16 cellular contexts compared by ENCODE assay signal in the genomic region with DNA sequence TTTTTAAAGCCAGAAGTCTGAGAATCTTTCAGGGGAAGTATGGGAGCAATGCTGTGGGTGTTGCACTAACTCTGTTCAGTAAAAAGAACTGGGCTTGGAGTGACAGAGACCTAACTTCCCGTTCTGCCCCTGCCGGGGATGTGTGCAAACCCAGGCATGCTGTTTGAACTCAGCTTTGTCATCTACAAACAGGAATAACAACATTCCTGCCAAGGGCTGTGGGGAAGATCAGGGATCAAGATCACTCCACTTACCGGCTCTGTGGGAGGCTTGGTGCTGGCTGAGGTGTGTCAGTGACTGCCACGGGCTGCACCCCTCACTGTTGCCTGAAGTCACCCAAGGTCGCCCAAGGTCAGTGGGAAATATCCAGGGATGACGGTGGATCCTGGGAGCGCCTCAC. TPM values are rescaled to one million over a fixed set of nuclear protein-coding genes. Genes with fewer than 3 reads are reported as not detected.
A peak's percentile ranks its signal among the peaks of the same experiment; 100 is the strongest.
DNase-seq lines count a peak whose midpoint lies in the region; ATAC-seq, FAIRE-seq and TF ChIP-seq lines count a peak whose summit lies in the region.
"Had no signal": no experiment of that assay in that cellular context is flagged by ENCODE, and none has a peak within 500 bp of the region (broad histone marks: within the 10 kb centered on the region; RNA-seq: fewer than 3 reads in every experiment).

No MANE protein-coding gene starts in this region.

- in situ Hi-C loops in GM13977 (cut with MboI; ENCODE audit: low pct_unique_long_range_greater_than_20kb, low sequenced_read_pairs, unreplicated experiment) = no loop called here

- H3K14ac ChIP-seq in neuronal stem cell (ENCODE audit: low read length) = no peak overlapping the region

- no peak overlapping the region for H2AFZ ChIP-seq in neuronal stem cell (ENCODE audit: low read length)

- DNase-seq in RWPE1 (ENCODE audit: low spot score) (peak; percentile 95), iPS-NIHi7 (ENCODE audit: extremely low spot score) (peak; percentile 65), small intestine (peak; percentile 15), neuronal stem cell (ENCODE audit: low spot score) (no peak), GM13977 (ENCODE audit: low spot score) (no peak)
- DNase-seq in activated CD8-positive, alpha-beta memory T cell treated with anti-CD3 and anti-CD28 coated beads, Interleukin-2, amount 50 U/mL, for 48 hours = no peak
- DNase-seq: activated CD4-positive, alpha-beta T cell treated with anti-CD3 and anti-CD28 coated beads for 48 hours; activated T-cell treated with anti-CD3 and anti-CD28 coated beads, Interleukin-2, amount 50 U/mL, for 24 hours; colonic mucosa; EL; NCI-H2171 treated with DMSO at 0.1 percent for 48 hours; stimulated activated CD4-positive, alpha-beta T cell treated with anti-CD3 and anti-CD28 coated beads, Interleukin-4, amount 100 ng/mL, for 24 hours; stimulated activated naive B cell treated with anti-CD40 and anti-IgM and Interleukin-4, amounts not matched to agents 10 μg/mL and 1 μg/mL and 100 μg/mL, for 72 hours had no signal

- no peak overlapping the region for H3K4ac ChIP-seq in neuronal stem cell (ENCODE audit: low read length)

- no peak overlapping the region for H4K91ac ChIP-seq in neuronal stem cell (ENCODE audit: low read depth, low read length, poor library complexity)

- H3K27me3 ChIP-seq in small intestine (ENCODE audit: control insufficient read depth in 2 of 2, insufficient read depth in 2 of 2, low read length in 2 of 2) = no peaks in the 10 kb centered on the region
- H3K27me3 ChIP-seq in neuronal stem cell (ENCODE audit: control insufficient read depth in 3 of 3, insufficient read depth in 3 of 3, low read depth in 1 of 3, low read length in 3 of 3) = peaks cover 0 to 6% (median 0%) of the 10 kb centered on the region in 3 experiments
- H3K27me3 ChIP-seq: BLaER1, colonic mucosa had no signal

- no peak for FAIRE-seq in small intestine (lab: Jason Lieb, UNC)

- H3K18ac ChIP-seq in neuronal stem cell (ENCODE audit: low read length) = no peak overlapping the region

- no peak for TF ChIP-seq RAD21 in Ishikawa (IDR thresholded peaks at IDR 0.05; ENCODE audit: low read depth)

- no peaks in the 10 kb centered on the region for H3K79me1 ChIP-seq in neuronal stem cell (ENCODE audit: low read depth, low read length)

- H3K23ac ChIP-seq in neuronal stem cell (ENCODE audit: low read depth, low read length, poor library complexity) = no peak overlapping the region

- no peak overlapping the region for H2AK5ac ChIP-seq in neuronal stem cell (ENCODE audit: low read depth, low read length)

- H4K8ac ChIP-seq in neuronal stem cell (ENCODE audit: low read depth, low read length) = no peak overlapping the region

- TF ChIP-seq CTCF in RWPE1 (conservative IDR thresholded peaks at IDR 0.05; ENCODE audit: low read depth) (no peak), GM13977 (IDR thresholded peaks at IDR 0.05; ENCODE audit: extremely low read depth, insufficient read depth, missing control alignments) (no peak)

- H2BK120ac ChIP-seq in neuronal stem cell (ENCODE audit: low read depth, low read length) = no peak overlapping the region

- H3K4me2 ChIP-seq in neuronal stem cell (ENCODE audit: insufficient read depth, low read length, poor library complexity, severe bottlenecking) = no peak overlapping the region
- H3K4me2 ChIP-seq: BLaER1 had no signal

- 35 to 53% (median 42%) methylated on average over 7 of the region's 7 CpGs for WGBS in small intestine, 3 donors
- no CpG with 5 or more reads among the region's 7 CpGs for WGBS in neuronal stem cell (ENCODE audit: extremely low coverage in 2 of 2, insufficient read length in 2 of 2, insufficient replicate concordance in 1 of 2), 2 donors

- TF ChIP-seq EP300 in Ishikawa (IDR thresholded peaks at IDR 0.05; ENCODE audit: borderline replicate concordance) = peak; percentile 57; the same call in 1 of the 2 replicates

- ATAC-seq in HG03196 (IDR thresholded peaks at IDR 0.05; ENCODE audit: unreplicated experiment) = no peak
- ATAC-seq: stimulated activated naive B cell treated with anti-CD40 and anti-IgM and Interleukin-4, amounts not matched to agents 10 μg/mL and 1 μg/mL and 100 μg/mL, for 72 hours had no signal

- H2BK5ac ChIP-seq in neuronal stem cell (ENCODE audit: low read length) = no peak overlapping the region

- CTCF ChIA-PET in RWPE1 (lab: Yijun Ruan, JAX) = interaction anchor here (0.5 to 2.4 kb wide), 3 partner anchors 10 to 1563 kb away, joined by 3 to 12 read pairs (median 4); no protein-coding TSS in a partner anchor

- H3K9me3 ChIP-seq in small intestine (ENCODE audit: control insufficient read depth, low read depth) (no peaks in the 10 kb centered on the region), neuronal stem cell (replicated peaks in 1 of 2; ENCODE audit: control insufficient read depth in 2 of 2, insufficient read depth in 1 of 2, low read depth in 1 of 2, low read length in 2 of 2) (no peaks in the 10 kb centered on the region)
- H3K9me3 ChIP-seq: BLaER1, colonic mucosa had no signal

- no peak overlapping the region for H3K27ac ChIP-seq in RWPE1
- no peak overlapping the region for H3K27ac ChIP-seq in small intestine (ENCODE audit: low read depth in 1 of 2, low read length in 1 of 2)
- no peak overlapping the region for H3K27ac ChIP-seq in neuronal stem cell (replicated peaks; ENCODE audit: low read length)
- H3K27ac ChIP-seq: BLaER1, colonic mucosa had no signal

- no peak overlapping the region for H2BK12ac ChIP-seq in neuronal stem cell (ENCODE audit: low read length)

- H3K9ac ChIP-seq in neuronal stem cell (ENCODE audit: low read depth, low read length, poor library complexity) = no peak overlapping the region
- H3K9ac ChIP-seq: BLaER1 had no signal

- POLR2A ChIA-PET in RWPE1 (lab: Yijun Ruan, JAX; ENCODE audit: low non-redundant PET) = no interaction called here

- H3K36me3 ChIP-seq in small intestine (ENCODE audit: control insufficient read depth in 2 of 2, insufficient read depth in 2 of 2, low read length in 2 of 2) (no peaks in the 10 kb centered on the region), neuronal stem cell (replicated peaks in 1 of 2; ENCODE audit: control insufficient read depth in 2 of 2, insufficient read depth in 2 of 2, low read length in 2 of 2) (no peaks in the 10 kb centered on the region)
- H3K36me3 ChIP-seq: BLaER1, colonic mucosa had no signal

- H2BK15ac ChIP-seq in neuronal stem cell (ENCODE audit: low read length) = no peak overlapping the region

- H3K4me3 ChIP-seq in small intestine (ENCODE audit: low read depth in 1 of 2, low read length in 2 of 2) (no peak overlapping the region), neuronal stem cell (ENCODE audit: low read length in 2 of 2) (no peak overlapping the region)
- H3K4me3 ChIP-seq: BLaER1, colonic mucosa had no signal

- H3K4me1 ChIP-seq in small intestine (ENCODE audit: control insufficient read depth in 2 of 2, insufficient read depth in 1 of 2, low read depth in 1 of 2, low read length in 1 of 2) (no peaks in the 10 kb centered on the region), neuronal stem cell (ENCODE audit: control insufficient read depth in 2 of 2, insufficient read depth in 1 of 2, low read depth in 1 of 2, low read length in 2 of 2) (no peaks in the 10 kb centered on the region)
- H3K4me1 ChIP-seq: BLaER1, colonic mucosa had no signal

TF ChIP-seq in Ishikawa, 13 proteins besides CTCF, POLR2A, EP300 and RAD21:
- peak; percentile 37; the same call in 1 of the 2 replicates for TF ChIP-seq NFIC (IDR thresholded peaks at IDR 0.05)
- no peak for TF ChIP-seq EGR1 (IDR thresholded peaks at IDR 0.05)
- TF ChIP-seq TCF12 (IDR thresholded peaks at IDR 0.05; ENCODE audit: low read depth) = peak; percentile 68; the same call in 1 of the 2 replicates
- peak; percentile 95 for TF ChIP-seq TEAD4 (IDR thresholded peaks at IDR 0.05)
- no peak for TF ChIP-seq TAF1 (IDR thresholded peaks at IDR 0.05; ENCODE audit: low read depth)
- TF ChIP-seq, protein P1, sequence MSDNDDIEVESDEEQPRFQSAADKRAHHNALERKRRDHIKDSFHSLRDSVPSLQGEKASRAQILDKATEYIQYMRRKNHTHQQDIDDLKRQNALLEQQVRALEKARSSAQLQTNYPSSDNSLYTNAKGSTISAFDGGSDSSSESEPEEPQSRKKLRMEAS (IDR thresholded peaks at IDR 0.05) = peak; percentile 59; the same call in 1 of the 2 replicates
- TF ChIP-seq CEBPB (IDR thresholded peaks at IDR 0.05) = no peak; the same call in 1 of the 2 replicates
- 0 out of 2 replicates have a peak, but pooled peaks have one; percentile 25 for TF ChIP-seq YY1 (IDR thresholded peaks at IDR 0.05; ENCODE audit: low read depth)
- no peak for TF ChIP-seq CREB1 (IDR thresholded peaks at IDR 0.05; ENCODE audit: low read depth)

RNA-seq across cellular contexts. Expression of gene DRGX, which starts 23.1 kb away (rescaled TPM):
- not detected for polyA plus RNA-seq in small intestine
- not detected for polyA plus RNA-seq in neuronal stem cell (2013, experiment 1 of 2)
- not detected for polyA plus RNA-seq in neuronal stem cell (2013, experiment 2 of 2)

Comparison
In these comparisons a context has a peak if more than half of its experiments do, and no peak if none do; other contexts are left out.
1. DNase-seq: peak in RWPE1 (single experiment), iPS-NIHi7 (single experiment) and small intestine (single experiment); none in activated CD8-positive, alpha-beta memory T cell treated with anti-CD3 and anti-CD28 coated beads, Interleukin-2, amount 50 U/mL, for 48 hours (single experiment), neuronal stem cell (single experiment) and GM13977 (single experiment).